ENCODE assay signal across 21 cellular contexts in genomic region chr13:57644106-57644505, GRCh38. TPM values are rescaled to one million over a fixed set of nuclear protein-coding genes. Genes with fewer than 3 reads are reported as not detected.
"Had no signal": no experiment of that assay in that cellular context is flagged by ENCODE, and none has a peak within 500 bp of the region (broad histone marks: within the 10 kb centered on the region; RNA-seq: fewer than 3 reads in every experiment).

No MANE protein-coding gene starts in this region.

- H3K27ac Mint-ChIP-seq: naive thymus-derived CD4-positive, alpha-beta T cell; nephron progenitor cell; stimulated activated memory B cell treated with anti-CD40 and anti-IgM and Interleukin-4, amounts not matched to agents 10 μg/mL and 1 μg/mL and 100 μg/mL, for 72 hours; stimulated activated naive CD8-positive, alpha-beta T cell treated with anti-CD3 and anti-CD28 coated beads, Interleukin-15, Interleukin-2, amounts not matched to agents 100 ng/mL and 50 ng/mL, for 24 hours had no signal

- H3K36me3 ChIP-seq: esophagus muscularis mucosa, gastrocnemius medialis, spleen, thoracic aorta, transverse colon had no signal

- H3K4me3 ChIP-seq: esophagus muscularis mucosa, gastrocnemius medialis, psoas muscle, thoracic aorta, transverse colon had no signal

- H3K36me3 Mint-ChIP-seq: naive thymus-derived CD4-positive, alpha-beta T cell; stimulated activated memory B cell treated with anti-CD40 and anti-IgM and Interleukin-4, amounts not matched to agents 10 μg/mL and 1 μg/mL and 100 μg/mL, for 72 hours had no signal

- H3K27me3 ChIP-seq: esophagus muscularis mucosa, gastrocnemius medialis, spleen, transverse colon had no signal

- H3K27ac ChIP-seq: epithelial cell of prostate, esophagus muscularis mucosa, gastrocnemius medialis, parathyroid adenoma, psoas muscle, spleen, thoracic aorta, transverse colon had no signal

- H3K9me3 ChIP-seq: esophagus muscularis mucosa, gastrocnemius medialis, psoas muscle, spleen, thoracic aorta, transverse colon had no signal

- H3K9ac ChIP-seq: parathyroid adenoma had no signal

- H3K4me1 Mint-ChIP-seq: naive thymus-derived CD4-positive, alpha-beta T cell; nephron progenitor cell; stimulated activated memory B cell treated with anti-CD40 and anti-IgM and Interleukin-4, amounts not matched to agents 10 μg/mL and 1 μg/mL and 100 μg/mL, for 72 hours had no signal

- H3K4me3 Mint-ChIP-seq: naive thymus-derived CD4-positive, alpha-beta T cell; nephron progenitor cell; stimulated activated memory B cell treated with anti-CD40 and anti-IgM and Interleukin-4, amounts not matched to agents 10 μg/mL and 1 μg/mL and 100 μg/mL, for 72 hours; stimulated activated naive CD8-positive, alpha-beta T cell treated with anti-CD3 and anti-CD28 coated beads, Interleukin-15, Interleukin-2, amounts not matched to agents 100 ng/mL and 50 ng/mL, for 24 hours had no signal

- H3K27me3 Mint-ChIP-seq: stimulated activated memory B cell treated with anti-CD40 and anti-IgM and Interleukin-4, amounts not matched to agents 10 μg/mL and 1 μg/mL and 100 μg/mL, for 72 hours; stimulated activated naive CD8-positive, alpha-beta T cell treated with anti-CD3 and anti-CD28 coated beads, Interleukin-15, Interleukin-2, amounts not matched to agents 100 ng/mL and 50 ng/mL, for 24 hours had no signal

- H3K9me3 Mint-ChIP-seq: nephron progenitor cell; stimulated activated naive CD8-positive, alpha-beta T cell treated with anti-CD3 and anti-CD28 coated beads, Interleukin-15, Interleukin-2, amounts not matched to agents 100 ng/mL and 50 ng/mL, for 24 hours had no signal

- DNase-seq: cortex of kidney; effector memory CD4-positive, alpha-beta T cell; gastrocnemius medialis; left colon; left ventricle myocardium superior; mesendoderm; naive thymus-derived CD4-positive, alpha-beta T cell; nephron progenitor cell; psoas muscle; retina; spleen; stimulated activated CD4-positive, alpha-beta T cell treated with anti-CD3 and anti-CD28 coated beads, Interleukin-15, amount 100 ng/mL, for 24 hours; stimulated activated CD4-positive, alpha-beta T cell treated with anti-CD3 and anti-CD28 coated beads, Interleukin-1b, Interleukin-23, amount 100 ng/mL, for 48 hours; stimulated activated CD4-positive, alpha-beta T cell treated with anti-CD3 and anti-CD28 coated beads, Interleukin-4, amount 100 ng/mL, for 24 hours; transverse colon had no signal

- H3K4me1 ChIP-seq: esophagus muscularis mucosa, gastrocnemius medialis, parathyroid adenoma, psoas muscle, spleen, transverse colon had no signal

RNA-seq across cellular contexts. Expression of gene PCDH17, which starts 12.6 kb away (rescaled TPM):
- total RNA-seq: naive thymus-derived CD4-positive, alpha-beta T cell had no signal
